ENCODE assay signal across 25 cellular contexts in genomic region chr22:35792501-35792900, GRCh38.
"Had no signal": no experiment of that assay in that cellular context is flagged by ENCODE, and none has a peak within 500 bp of the region (broad histone marks: within the 10 kb centered on the region; RNA-seq: fewer than 3 reads in every experiment).

No MANE protein-coding gene starts in this region.

- H3K4me1 ChIP-seq: left lung, upper lobe of right lung had no signal

- H3K36me3 Mint-ChIP-seq: activated naive CD8-positive, alpha-beta T cell treated with anti-CD3 and anti-CD28 coated beads, Interleukin-2, amount 10 ng/mL, durations not matched to agents 7 days and 5 days; natural killer cell treated with Interleukin-12 subunit alpha and Interleukin-12 subunit beta and Interleukin-15 and Interleukin-18, amount 100 ng/mL, for 72 hours; T-cell had no signal

- H3K9me3 Mint-ChIP-seq: activated B cell treated with CpG ODN at 0.5 μM for 24 hours; activated naive CD4-positive, alpha-beta T cell treated with anti-CD3 and anti-CD28 coated beads for 36 hours; activated naive CD8-positive, alpha-beta T cell treated with anti-CD3 and anti-CD28 coated beads, Interleukin-2, amount 10 ng/mL, durations not matched to agents 7 days and 5 days; activated T-cell treated with anti-CD3 and anti-CD28 coated beads, Interleukin-2, amount 50 U/mL, for 4 hours; immature natural killer cell; mesothelial cell of epicardium; natural killer cell treated with Interleukin-12 subunit alpha and Interleukin-12 subunit beta and Interleukin-15 and Interleukin-18, amount 100 ng/mL, for 72 hours; T-cell; T-helper 2 cell treated with Interferon-gamma antibody and Interleukin-4, amounts not matched to agents 5 μg/mL and 100 μg/mL, for 36 hours had no signal

- H3K4me3 ChIP-seq: hepatocyte, left lung, ovary, right lobe of liver, thoracic aorta, upper lobe of right lung had no signal

- H3K27me3 Mint-ChIP-seq: activated B cell treated with CpG ODN at 0.5 μM for 24 hours; activated CD4-positive, alpha-beta T cell treated with anti-CD3 and anti-CD28 coated beads for 36 hours; activated naive CD8-positive, alpha-beta T cell treated with anti-CD3 and anti-CD28 coated beads, Interleukin-2, amount 10 ng/mL, durations not matched to agents 7 days and 5 days; T-cell had no signal

- H3K27me3 ChIP-seq: hepatocyte, left lung, ovary, right lobe of liver, upper lobe of right lung had no signal

- H3K36me3 ChIP-seq: left lung, ovary, right lobe of liver, thoracic aorta had no signal

- H3K9me3 ChIP-seq: left lung, ovary, right lobe of liver, thoracic aorta, upper lobe of right lung had no signal

- H3K4me1 Mint-ChIP-seq: activated B cell treated with CpG ODN at 0.5 μM for 24 hours; activated CD4-positive, alpha-beta T cell treated with anti-CD3 and anti-CD28 coated beads for 36 hours; immature natural killer cell; mesothelial cell of epicardium; T-cell had no signal

- H3K4me3 Mint-ChIP-seq: activated B cell treated with CpG ODN at 0.5 μM for 24 hours; activated CD4-positive, alpha-beta T cell treated with anti-CD3 and anti-CD28 coated beads for 36 hours; activated naive CD4-positive, alpha-beta T cell treated with anti-CD3 and anti-CD28 coated beads for 36 hours; activated naive CD8-positive, alpha-beta T cell treated with anti-CD3 and anti-CD28 coated beads, Interleukin-2, amount 10 ng/mL, durations not matched to agents 7 days and 5 days; activated T-cell treated with anti-CD3 and anti-CD28 coated beads, Interleukin-2, amount 50 U/mL, for 4 hours; immature natural killer cell; mesothelial cell of epicardium; natural killer cell treated with Interleukin-12 subunit alpha and Interleukin-12 subunit beta and Interleukin-15 and Interleukin-18, amount 100 ng/mL, for 72 hours; T-cell; T-helper 2 cell treated with Interferon-gamma antibody and Interleukin-4, amounts not matched to agents 5 μg/mL and 100 μg/mL, for 36 hours had no signal

- H3K27ac ChIP-seq: hepatocyte, left lung, ovary, right lobe of liver, thoracic aorta, upper lobe of right lung had no signal

- DNase-seq: activated B cell treated with CpG ODN at 0.5 μM for 24 hours; activated CD4-positive, alpha-beta T cell treated with anti-CD3 and anti-CD28 coated beads for 36 hours; activated CD4-positive, alpha-beta T cell treated with anti-CD3 and anti-CD28 coated beads, Interleukin-2, amount 50 U/mL, for 4 hours; activated CD8-positive, alpha-beta memory T cell treated with anti-CD3 and anti-CD28 coated beads, Interleukin-2, amount 50 U/mL, for 48 hours; activated effector memory CD4-positive, alpha-beta T cell treated with Interleukin-2 at 50 U/mL for 16 hours; activated naive CD4-positive, alpha-beta T cell treated with anti-CD3 and anti-CD28 coated beads for 36 hours; activated naive CD8-positive, alpha-beta T cell treated with anti-CD3 and anti-CD28 coated beads, Interleukin-2, amount 10 ng/mL, durations not matched to agents 7 days and 5 days; activated T-cell treated with anti-CD3 and anti-CD28 coated beads, Interleukin-2, amount 50 U/mL, for 4 hours; amniotic stem cell; erythroblast; foreskin melanocyte; glutamatergic neuron; immature natural killer cell; left lung; ovary; right lobe of liver; stimulated activated CD4-positive, alpha-beta T cell treated with anti-CD3 and anti-CD28 coated beads, Interleukin-4, amount 100 ng/mL, for 1 hour; stimulated activated naive CD4-positive, alpha-beta T cell; T-cell; upper lobe of right lung had no signal

- H3K27ac Mint-ChIP-seq: activated B cell treated with CpG ODN at 0.5 μM for 24 hours; activated CD4-positive, alpha-beta T cell treated with anti-CD3 and anti-CD28 coated beads for 36 hours; activated naive CD4-positive, alpha-beta T cell treated with anti-CD3 and anti-CD28 coated beads for 36 hours; activated naive CD8-positive, alpha-beta T cell treated with anti-CD3 and anti-CD28 coated beads, Interleukin-2, amount 10 ng/mL, durations not matched to agents 7 days and 5 days; immature natural killer cell; mesothelial cell of epicardium; natural killer cell treated with Interleukin-12 subunit alpha and Interleukin-12 subunit beta and Interleukin-15 and Interleukin-18, amount 100 ng/mL, for 72 hours; T-cell; T-helper 2 cell treated with Interferon-gamma antibody and Interleukin-4, amounts not matched to agents 5 μg/mL and 100 μg/mL, for 36 hours had no signal
